In genomic region chr15:90413411-90414379, GRCh38 we compare ENCODE assay signal across 8 cellular contexts. TPM values are rescaled to one million over a fixed set of nuclear protein-coding genes. Genes with fewer than 3 reads are reported as not detected.
DNase-seq lines count a peak whose midpoint lies in the region; ATAC-seq, FAIRE-seq and TF ChIP-seq lines count a peak whose summit lies in the region.

No MANE protein-coding gene starts in this region.

- peak overlapping the region; percentile 43 for H3K4me3 Mint-ChIP-seq in activated naive CD4-positive, alpha-beta T cell treated with anti-CD3 and anti-CD28 coated beads, Interleukin-2, amount 50 U/mL, for 24 hours
- peak overlapping the region; percentile 52 for H3K4me3 Mint-ChIP-seq in astrocyte (ENCODE audit: unreplicated experiment)
- no peak overlapping the region for H3K4me3 Mint-ChIP-seq in stimulated activated memory B cell treated with anti-CD40 and anti-IgM and Interleukin-4, amounts not matched to agents 10 μg/mL and 1 μg/mL and 100 μg/mL, for 72 hours

- H3K36me3 ChIP-seq in astrocyte (ENCODE audit: insufficient read depth, low read length) (no peaks in the 10 kb centered on the region), urinary bladder (ENCODE audit: insufficient read depth) (no peaks in the 10 kb centered on the region)

- peaks cover 15% of the 10 kb centered on the region for H3K36me3 Mint-ChIP-seq in activated naive CD4-positive, alpha-beta T cell treated with anti-CD3 and anti-CD28 coated beads, Interleukin-2, amount 50 U/mL, for 24 hours
- peaks cover 16% of the 10 kb centered on the region for H3K36me3 Mint-ChIP-seq in astrocyte (ENCODE audit: low read depth, unreplicated experiment)
- peaks cover 59% of the 10 kb centered on the region for H3K36me3 Mint-ChIP-seq in stimulated activated memory B cell treated with anti-CD40 and anti-IgM and Interleukin-4, amounts not matched to agents 10 μg/mL and 1 μg/mL and 100 μg/mL, for 72 hours

- H2AFZ ChIP-seq in astrocyte (ENCODE audit: low read depth, low read length), result no peak overlapping the region

- TF ChIP-seq CTCF in astrocyte (IDR thresholded peaks at IDR 0.05; ENCODE audit: insufficient read depth, low read depth, low read length), result no peak

- no peaks in the 10 kb centered on the region for H3K27me3 Mint-ChIP-seq in activated naive CD4-positive, alpha-beta T cell treated with anti-CD3 and anti-CD28 coated beads, Interleukin-2, amount 50 U/mL, for 24 hours
- no peaks in the 10 kb centered on the region for H3K27me3 Mint-ChIP-seq in astrocyte (ENCODE audit: low read depth, unreplicated experiment)
- no peaks in the 10 kb centered on the region for H3K27me3 Mint-ChIP-seq in stimulated activated memory B cell treated with anti-CD40 and anti-IgM and Interleukin-4, amounts not matched to agents 10 μg/mL and 1 μg/mL and 100 μg/mL, for 72 hours

- H3K79me2 ChIP-seq in astrocyte (ENCODE audit: insufficient read depth, low read length), result peaks cover 90% of the 10 kb centered on the region

- H3K9me3 ChIP-seq in astrocyte (ENCODE audit: insufficient read depth, low read depth, low read length), result no peaks in the 10 kb centered on the region

- no peaks in the 10 kb centered on the region for H3K27me3 ChIP-seq in astrocyte (ENCODE audit: insufficient read depth, low read length)

- peaks cover 43% of the 10 kb centered on the region for H4K20me1 ChIP-seq in astrocyte (ENCODE audit: insufficient read depth, low read length)

- peak overlapping the region; percentile 78 for H3K4me2 ChIP-seq in astrocyte (ENCODE audit: low read length)

- peak overlapping the region; percentile 81 for H3K27ac Mint-ChIP-seq in activated naive CD4-positive, alpha-beta T cell treated with anti-CD3 and anti-CD28 coated beads, Interleukin-2, amount 50 U/mL, for 24 hours
- peak overlapping the region; percentile 98 for H3K27ac Mint-ChIP-seq in astrocyte (ENCODE audit: unreplicated experiment)
- no peak overlapping the region for H3K27ac Mint-ChIP-seq in stimulated activated memory B cell treated with anti-CD40 and anti-IgM and Interleukin-4, amounts not matched to agents 10 μg/mL and 1 μg/mL and 100 μg/mL, for 72 hours

- peaks cover 84% of the 10 kb centered on the region for H3K4me1 Mint-ChIP-seq in activated naive CD4-positive, alpha-beta T cell treated with anti-CD3 and anti-CD28 coated beads, Interleukin-2, amount 50 U/mL, for 24 hours
- peaks cover 52% of the 10 kb centered on the region for H3K4me1 Mint-ChIP-seq in astrocyte (ENCODE audit: low read depth, unreplicated experiment)
- peaks cover 80% of the 10 kb centered on the region for H3K4me1 Mint-ChIP-seq in stimulated activated memory B cell treated with anti-CD40 and anti-IgM and Interleukin-4, amounts not matched to agents 10 μg/mL and 1 μg/mL and 100 μg/mL, for 72 hours

- H3K4me3 ChIP-seq in astrocyte (ENCODE audit: insufficient read depth, low read depth, low read length) (peak overlapping the region; percentile 7), urinary bladder (ENCODE audit: low read depth, low read length) (no peak overlapping the region)

- H3K4me1 ChIP-seq in astrocyte (ENCODE audit: insufficient read depth, low read length) (peaks cover 31% of the 10 kb centered on the region), urinary bladder (ENCODE audit: insufficient read depth) (peaks cover 1% of the 10 kb centered on the region)

- peak overlapping the region; percentile 75 for H3K9ac ChIP-seq in astrocyte (ENCODE audit: low read length)

- H3K27ac ChIP-seq in astrocyte (ENCODE audit: low read depth, low read length) (peak overlapping the region; percentile 90), urinary bladder (ENCODE audit: low read depth) (peak overlapping the region; percentile 80)

- FAIRE-seq in astrocyte (lab: Jason Lieb, UNC), result no peak

- ATAC-seq in stimulated activated memory B cell treated with anti-CD40 and anti-IgM and Interleukin-4, amounts not matched to agents 10 μg/mL and 1 μg/mL and 100 μg/mL, for 72 hours, result no peak

- H3K9me3 Mint-ChIP-seq in activated naive CD4-positive, alpha-beta T cell treated with anti-CD3 and anti-CD28 coated beads, Interleukin-2, amount 50 U/mL, for 24 hours, result no peaks in the 10 kb centered on the region
- peaks cover 5% of the 10 kb centered on the region for H3K9me3 Mint-ChIP-seq in astrocyte (ENCODE audit: unreplicated experiment)
- H3K9me3 Mint-ChIP-seq in stimulated activated memory B cell treated with anti-CD40 and anti-IgM and Interleukin-4, amounts not matched to agents 10 μg/mL and 1 μg/mL and 100 μg/mL, for 72 hours, result peaks cover 6% of the 10 kb centered on the region

- no peak for DNase-seq in activated naive CD4-positive, alpha-beta T cell (lab: John Stamatoyannopoulos, UW)
- DNase-seq in astrocyte (ENCODE audit: low read depth), result peak; percentile 58
- DNase-seq in islet precursor cell, result peak; percentile 85
- DNase-seq in NCI-H1092 (lab: John Stamatoyannopoulos, UW), result no peak
- no peak for DNase-seq in iPS-NIHi11 (ENCODE audit: low spot score)

- 54% methylated on average over 10 of the region's 10 CpGs for whole genome bisulfite sequencing in urinary bladder

RNA-seq across cellular contexts. Expression of gene IQGAP1, which starts 25.7 kb away (rescaled TPM):
- 218 and 226 TPM in 2 replicates for total RNA-seq in astrocyte
- 257 TPM for total RNA-seq in urinary bladder
- 147 TPM for polyA plus RNA-seq in urinary bladder

Comparison
In these comparisons a context has a peak if more than half of its experiments do, and no peak if none do; other contexts are left out.
1. DNase-seq: peak in astrocyte (single experiment) and islet precursor cell (single experiment); none in activated naive CD4-positive, alpha-beta T cell (0 of 4), NCI-H1092 (single experiment) and iPS-NIHi11 (single experiment).